In the genomic region with DNA sequence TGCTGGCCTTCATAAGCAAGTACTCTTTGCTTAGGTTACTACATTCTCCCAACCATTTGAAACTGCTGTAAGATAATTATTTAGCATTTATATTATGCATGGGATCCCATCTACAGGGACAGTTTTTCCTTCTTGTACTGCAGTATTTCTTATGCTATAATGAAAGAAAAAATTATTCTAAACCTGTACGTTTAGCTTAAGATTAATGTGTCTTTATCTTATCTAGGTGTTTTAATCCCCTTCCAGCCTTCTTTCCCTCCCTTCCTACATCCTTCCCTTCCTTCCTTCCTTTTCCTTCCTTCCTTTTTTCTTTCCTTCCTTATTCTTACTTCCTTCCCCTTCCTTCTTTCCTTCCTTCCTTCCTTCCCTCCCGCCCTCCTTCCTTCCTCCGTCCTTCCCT, we compare ENCODE assay signal across 31 cellular contexts.
A peak's percentile ranks its signal among the peaks of the same experiment; 100 is the strongest.
DNase-seq lines count a peak whose midpoint lies in the region; ATAC-seq, FAIRE-seq and TF ChIP-seq lines count a peak whose summit lies in the region.
"Had no signal": no experiment of that assay in that cellular context is flagged by ENCODE, and none has a peak within 500 bp of the region (broad histone marks: within the 10 kb centered on the region; RNA-seq: fewer than 3 reads in every experiment).

No MANE protein-coding gene starts in this region.

- intact Hi-C loops in K562 (cut with micrococcal nuclease), result no loop called here

- H3K36me3 ChIP-seq in HEK293 (ENCODE audit: control insufficient read depth in 2 of 2, insufficient read depth in 1 of 2, low read length in 2 of 2) (no peaks in the 10 kb centered on the region), K562 (ENCODE audit: control insufficient read depth, insufficient read depth, low read length) (no peaks in the 10 kb centered on the region)
- H3K36me3 ChIP-seq: BE2C; BLaER1; BLaER1 treated with 17β-estradiol and CSF1 and Interleukin-3, amounts not matched to agents 10 nM and 100 nM had no signal

- CTCF ChIA-PET in HEK293 (lab: Yijun Ruan, JAX) (interaction anchor here (0.6 kb wide), 1 partner anchor 187 kb away, joined by 3 read pairs; no protein-coding TSS in a partner anchor), K562 (lab: Yijun Ruan, JAX; ENCODE audit: low intra/inter-chr PET ratio) (no interaction called here)

- no peak for TF ChIP-seq CTCF in HEK293 (tag by site-specific recombination; IDR thresholded peaks at IDR 0.05)
- TF ChIP-seq CTCF in K562 (IDR thresholded peaks at IDR 0.05 in 2 of 3, conservative IDR thresholded peaks at IDR 0.05 in 1 of 3; ENCODE audit: insufficient read depth in 2 of 3, low read depth in 1 of 3, low read length in 3 of 3), result no peak

- no peaks in the 10 kb centered on the region for H3K9me1 ChIP-seq in K562 (ENCODE audit: control insufficient read depth, insufficient read depth, low read length)

- TF ChIP-seq EP300 in K562 (IDR thresholded peaks at IDR 0.05; ENCODE audit: low read length), result no peak

- no peaks in the 10 kb centered on the region for H3K79me2 ChIP-seq in K562 (ENCODE audit: control insufficient read depth, insufficient read depth, low read length)

- H3K27ac ChIP-seq in HEK293 (ENCODE audit: extremely low read depth, low read depth, low read length) (no peak overlapping the region), K562 (ENCODE audit: extremely low read depth, low read depth, low read length) (no peak overlapping the region)
- H3K27ac ChIP-seq: 22Rv1; A549; BLaER1; BLaER1 treated with 17β-estradiol and CSF1 and Interleukin-3, amounts not matched to agents 10 nM and 100 nM; C4-2B had no signal

- no peak for TF ChIP-seq POLR2A in K562 (conservative IDR thresholded peaks at IDR 0.05)

- BruUV-seq in K562 (replicated peaks; lab: Mats Ljungman, UMichigan), result no TSS peak

- DNase-seq in K562 (ENCODE audit: extremely low read depth in 1 of 4, low spot score in 3 of 4), result no peak
- DNase-seq in cortex of kidney (lab: John Stamatoyannopoulos, UW), result no peak
- DNase-seq: 8988T; ACHN; AML-193; BE2C; C1 segment of cervical spinal cord; Caco-2; Calu3; CD4-positive, alpha-beta memory T cell; CD4-positive, alpha-beta T cell; CD4-positive, CD25-positive, alpha-beta regulatory T cell; CD8-positive, alpha-beta memory T cell; CD8-positive, alpha-beta T cell; COR-L47; DMS 273 treated with DMSO at 0.1 percent for 48 hours; DMS153; DMS53; DMS79; DMS79 treated with DMSO at 0.1 percent for 48 hours; DND-41; EL had no signal

- no peaks in the 10 kb centered on the region for H3K9me3 ChIP-seq in HEK293 (ENCODE audit: control insufficient read depth, insufficient read depth, low read depth, low read length)
- H3K9me3 ChIP-seq in K562 (replicated peaks; ENCODE audit: control insufficient read depth, insufficient read depth, low read depth, low read length), result no peaks in the 10 kb centered on the region
- H3K9me3 ChIP-seq: BE2C; BLaER1; BLaER1 treated with 17β-estradiol and CSF1 and Interleukin-3, amounts not matched to agents 10 nM and 100 nM had no signal

- H3K4me1 ChIP-seq in HEK293 (ENCODE audit: control insufficient read depth, insufficient read depth, low read length) (no peaks in the 10 kb centered on the region), K562 (replicated peaks in 1 of 2; ENCODE audit: control insufficient read depth in 2 of 2, insufficient read depth in 2 of 2, low read length in 2 of 2) (no peaks in the 10 kb centered on the region)
- H3K4me1 ChIP-seq: A549; BE2C; BLaER1; BLaER1 treated with 17β-estradiol and CSF1 and Interleukin-3, amounts not matched to agents 10 nM and 100 nM; Caco-2 had no signal

- no peak overlapping the region for H3K4me2 ChIP-seq in K562 (ENCODE audit: insufficient read depth, low read length)
- H3K4me2 ChIP-seq: A549; BLaER1; BLaER1 treated with 17β-estradiol and CSF1 and Interleukin-3, amounts not matched to agents 10 nM and 100 nM had no signal

- H2AFZ ChIP-seq in K562 (ENCODE audit: low read depth, low read length), result no peak overlapping the region

- no peaks in the 10 kb centered on the region for H4K20me1 ChIP-seq in K562 (replicated peaks; ENCODE audit: control insufficient read depth, insufficient read depth, low read length)
- H4K20me1 ChIP-seq: BLaER1; BLaER1 treated with 17β-estradiol and CSF1 and Interleukin-3, amounts not matched to agents 10 nM and 100 nM had no signal

- 0% methylated on average over 3 of the region's 3 CpGs for whole genome bisulfite sequencing in K562 (ENCODE audit: insufficient coverage, low coverage, missing lambda C conversion rate)

- TF ChIP-seq RAD21 in K562 (CRISPR knock-in tag; conservative IDR thresholded peaks at IDR 0.05 in 1 of 2, IDR thresholded peaks at IDR 0.05 in 1 of 2), result no peak

- ATAC-seq in K562 (no peak), GM19328 (IDR thresholded peaks at IDR 0.05; ENCODE audit: unreplicated experiment) (no peak)
- ATAC-seq: A549; CD8-positive, alpha-beta T cell had no signal

- H3K4me3 ChIP-seq in HEK293 (ENCODE audit: low read depth, low read length) (no peak overlapping the region), K562 (no peak overlapping the region)
- H3K4me3 ChIP-seq: A549; BLaER1; BLaER1 treated with 17β-estradiol and CSF1 and Interleukin-3, amounts not matched to agents 10 nM and 100 nM had no signal

- H3K27me3 ChIP-seq in K562 (ENCODE audit: control insufficient read depth in 2 of 2, insufficient read depth in 2 of 2, low read length in 2 of 2), result no peaks in the 10 kb centered on the region
- H3K27me3 ChIP-seq: BE2C; BLaER1; BLaER1 treated with 17β-estradiol and CSF1 and Interleukin-3, amounts not matched to agents 10 nM and 100 nM had no signal

- in situ Hi-C loops in K562 (cut with MboI), result no loop called here

- no peak overlapping the region for H3K9ac ChIP-seq in K562 (ENCODE audit: insufficient read depth in 1 of 2, low read depth in 2 of 2, low read length in 2 of 2)
- H3K9ac ChIP-seq: BLaER1; BLaER1 treated with 17β-estradiol and CSF1 and Interleukin-3, amounts not matched to agents 10 nM and 100 nM had no signal

- POLR2A ChIA-PET in HEK293 (lab: Yijun Ruan, JAX) (no interaction called here), K562 (lab: Yijun Ruan, JAX) (no interaction called here)

- FAIRE-seq in K562 (lab: Jason Lieb, UNC), result no peak
- FAIRE-seq: A204.1, A549, D721Med had no signal

TF ChIP-seq in HEK293, 187 proteins besides CTCF, POLR2A, EP300 and RAD21 (continues in another document):
- no peak for TF ChIP-seq YY1 (tag by site-specific recombination; IDR thresholded peaks at IDR 0.05)
- 0 out of 2 replicates have a peak, but pooled peaks have one; percentile 22 for TF ChIP-seq ZNF366 (tag by site-specific recombination; conservative IDR thresholded peaks at IDR 0.05)
- TF ChIP-seq, protein P1, sequence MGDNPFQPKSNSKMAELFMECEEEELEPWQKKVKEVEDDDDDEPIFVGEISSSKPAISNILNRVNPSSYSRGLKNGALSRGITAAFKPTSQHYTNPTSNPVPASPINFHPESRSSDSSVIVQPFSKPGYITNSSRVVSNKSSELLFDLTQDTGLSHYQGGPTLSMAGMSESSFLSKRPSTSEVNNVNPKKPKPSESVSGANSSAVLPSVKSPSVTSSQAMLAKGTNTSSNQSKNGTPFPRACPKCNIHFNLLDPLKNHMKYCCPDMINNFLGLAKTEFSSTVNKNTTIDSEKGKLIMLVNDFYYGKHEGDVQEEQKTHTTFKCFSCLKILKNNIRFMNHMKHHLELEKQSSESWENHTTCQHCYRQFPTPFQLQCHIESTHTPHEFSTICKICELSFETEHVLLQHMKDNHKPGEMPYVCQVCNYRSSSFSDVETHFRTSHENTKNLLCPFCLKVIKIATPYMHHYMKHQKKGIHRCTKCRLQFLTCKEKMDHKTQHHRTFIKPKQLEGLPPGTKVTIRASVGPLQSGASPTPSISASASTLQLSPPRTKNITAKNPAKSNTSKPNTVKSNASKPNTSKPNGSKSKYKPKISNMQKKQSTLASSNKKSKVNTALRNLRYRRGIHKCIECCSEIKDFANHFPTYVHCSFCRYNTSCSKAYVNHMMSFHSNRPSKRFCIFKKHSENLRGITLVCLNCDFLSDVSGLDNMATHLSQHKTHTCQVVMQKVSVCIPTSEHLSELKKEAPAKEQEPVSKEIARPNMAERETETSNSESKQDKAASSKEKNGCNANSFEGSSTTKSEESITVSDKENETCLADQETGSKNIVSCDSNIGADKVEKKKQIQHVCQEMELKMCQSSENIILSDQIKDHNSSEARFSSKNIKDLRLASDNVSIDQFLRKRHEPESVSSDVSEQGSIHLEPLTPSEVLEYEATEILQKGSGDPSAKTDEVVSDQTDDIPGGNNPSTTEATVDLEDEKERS (tag by site-specific recombination; IDR thresholded peaks at IDR 0.05), result no peak
- no peak for TF ChIP-seq ZNF548 (tag by site-specific recombination; IDR thresholded peaks at IDR 0.05)

TF ChIP-seq in K562, 482 proteins besides CTCF, POLR2A, EP300 and RAD21 (continues in another document):
- TF ChIP-seq MYNN (IDR thresholded peaks at IDR 0.05) (no peak), MYNN (CRISPR knock-in tag; IDR thresholded peaks at IDR 0.05) (no peak), PHF21A (IDR thresholded peaks at IDR 0.05; ENCODE audit: borderline replicate concordance, low read depth) (no peak), HNRNPK (IDR thresholded peaks at IDR 0.05; ENCODE audit: low read depth, low read length, poor library complexity, severe bottlenecking) (peak; percentile 59), TCF7 (IDR thresholded peaks at IDR 0.05; ENCODE audit: borderline replicate concordance) (no peak), ZSCAN29 (IDR thresholded peaks at IDR 0.05) (no peak), SMAD3 (CRISPR knock-in tag; conservative IDR thresholded peaks at IDR 0.05) (no peak)
